29 cellular contexts compared by ENCODE assay signal in genomic region chr2:1512321-1513289, GRCh38.
"Had no signal": no experiment of that assay in that cellular context is flagged by ENCODE, and none has a peak within 500 bp of the region (broad histone marks: within the 10 kb centered on the region; RNA-seq: fewer than 3 reads in every experiment).

No MANE protein-coding gene starts in this region.

- ATAC-seq: activated CD4-positive, CD25-positive, alpha-beta regulatory T cell treated with anti-CD3 and anti-CD28 coated beads, Interleukin-2, amount 50 U/mL, for 24 hours; activated T-cell treated with anti-CD3 and anti-CD28 coated beads, Interleukin-2, amount 50 U/mL, for 72 hours; esophagus mucosa; left ventricle myocardium superior; naive thymus-derived CD4-positive, alpha-beta T cell; right cardiac atrium; stimulated activated naive CD8-positive, alpha-beta T cell treated with anti-CD3 and anti-CD28 coated beads, Interleukin-15, Interleukin-2, amounts not matched to agents 100 U/mL and 50 U/mL, for 24 hours had no signal

- H3K9me3 ChIP-seq: adrenal gland, testis, transverse colon had no signal

- H3K27ac Mint-ChIP-seq: activated naive CD8-positive, alpha-beta T cell treated with anti-CD3 and anti-CD28 coated beads for 36 hours; activated T-cell treated with anti-CD3 and anti-CD28 coated beads, Interleukin-2, amount 50 U/mL, for 72 hours; dendritic cell treated with granulocyte-macrophage colony-stimulating factor and Interleukin-4, amounts not matched to agents 40 ng/mL and 50 ng/mL, for 4 days; endodermal cell; immature natural killer cell; mesothelial cell of epicardium had no signal

- H3K27me3 Mint-ChIP-seq: activated naive CD8-positive, alpha-beta T cell treated with anti-CD3 and anti-CD28 coated beads for 36 hours; dendritic cell treated with granulocyte-macrophage colony-stimulating factor and Interleukin-4, amounts not matched to agents 40 ng/mL and 50 ng/mL, for 4 days had no signal

- H3K4me3 Mint-ChIP-seq: activated naive CD8-positive, alpha-beta T cell treated with anti-CD3 and anti-CD28 coated beads for 36 hours; activated T-cell treated with anti-CD3 and anti-CD28 coated beads, Interleukin-2, amount 50 U/mL, for 72 hours; dendritic cell treated with granulocyte-macrophage colony-stimulating factor and Interleukin-4, amounts not matched to agents 40 ng/mL and 50 ng/mL, for 4 days; endodermal cell; immature natural killer cell; mesothelial cell of epicardium had no signal

- H3K36me3 Mint-ChIP-seq: activated naive CD8-positive, alpha-beta T cell treated with anti-CD3 and anti-CD28 coated beads for 36 hours; immature natural killer cell; mesothelial cell of epicardium had no signal

- DNase-seq: activated CD4-positive, alpha-beta T cell treated with anti-CD3 and anti-CD28 coated beads for 48 hours; activated CD4-positive, alpha-beta T cell treated with anti-CD3 and anti-CD28 coated beads, Interleukin-2, amount 50 U/mL, for 48 hours; activated naive CD4-positive, alpha-beta T cell; activated naive CD8-positive, alpha-beta T cell treated with anti-CD3 and anti-CD28 coated beads for 36 hours; activated T-cell treated with anti-CD3 and anti-CD28 coated beads for 4 hours; activated T-cell treated with anti-CD3 and anti-CD28 coated beads, Interleukin-2, amount 50 U/mL, for 72 hours; brain microvascular endothelial cell; central memory CD4-positive, alpha-beta T cell; endodermal cell; foreskin fibroblast; hippocampal formation; immature natural killer cell; kidney glomerular epithelial cell; left ventricle myocardium superior; mammary epithelial cell; naive thymus-derived CD4-positive, alpha-beta T cell; occipital lobe; right cardiac atrium; stimulated activated CD4-positive, alpha-beta T cell treated with anti-CD3 and anti-CD28 coated beads, Interleukin-12 subunit alpha, Interleukin-12 subunit beta, amount 100 ng/mL, for 4 hours; stimulated activated CD4-positive, alpha-beta T cell treated with anti-CD3 and anti-CD28 coated beads, Interleukin-4, amount 100 ng/mL, for 1 hour; stimulated activated naive CD8-positive, alpha-beta T cell treated with anti-CD3 and anti-CD28 coated beads, Interleukin-15, Interleukin-2, amounts not matched to agents 100 U/mL and 50 U/mL, for 24 hours; T-helper 1 cell; testis; transverse colon had no signal

- H3K9me3 Mint-ChIP-seq: activated naive CD8-positive, alpha-beta T cell treated with anti-CD3 and anti-CD28 coated beads for 36 hours; dendritic cell treated with granulocyte-macrophage colony-stimulating factor and Interleukin-4, amounts not matched to agents 40 ng/mL and 50 ng/mL, for 4 days; endodermal cell; immature natural killer cell; mesothelial cell of epicardium had no signal

- H3K4me1 Mint-ChIP-seq: endodermal cell, mesothelial cell of epicardium had no signal
